In genomic region chr12:89756638-89757321, GRCh38 we compare ENCODE assay signal across 8 cellular contexts.
DNase-seq lines count a peak whose midpoint lies in the region; ATAC-seq lines count a peak whose summit lies in the region.

No MANE protein-coding gene starts in this region.

- peaks cover 32% of the 10 kb centered on the region for H3K4me1 Mint-ChIP-seq in T-helper 2 cell treated with Interferon-gamma antibody and Interleukin-4, amounts not matched to agents 5 μg/mL and 100 μg/mL, for 36 hours (ENCODE audit: low read depth)
- H3K4me1 Mint-ChIP-seq in stimulated activated naive B cell treated with anti-CD40 and anti-IgM and Interleukin-4, amounts not matched to agents 10 μg/mL and 1 μg/mL and 100 μg/mL, for 72 hours, result peaks cover 32 to 56% of the 10 kb centered on the region in 2 donors

- ATAC-seq in GM19468 (IDR thresholded peaks at IDR 0.05; ENCODE audit: extremely low read depth, unreplicated experiment), result peak; percentile 94
- peak; percentile 93 for ATAC-seq in HG03469 (IDR thresholded peaks at IDR 0.05; ENCODE audit: unreplicated experiment)
- ATAC-seq in stimulated activated naive B cell treated with anti-CD40 and anti-IgM and Interleukin-4, amounts not matched to agents 10 μg/mL and 1 μg/mL and 100 μg/mL, for 72 hours (replicated peaks), result peak; percentile 91 to 93

- H3K36me3 Mint-ChIP-seq in T-helper 2 cell treated with Interferon-gamma antibody and Interleukin-4, amounts not matched to agents 5 μg/mL and 100 μg/mL, for 36 hours (ENCODE audit: low read depth), result no peaks in the 10 kb centered on the region
- peaks cover 6 to 10% of the 10 kb centered on the region in 2 donors for H3K36me3 Mint-ChIP-seq in stimulated activated naive B cell treated with anti-CD40 and anti-IgM and Interleukin-4, amounts not matched to agents 10 μg/mL and 1 μg/mL and 100 μg/mL, for 72 hours

- DNase-seq in GM04503 (ENCODE audit: low read depth) (peak; percentile 99), germinal center (ENCODE audit: low spot score) (peak; percentile 66), DMS 273 (lab: John Stamatoyannopoulos, UW; ENCODE audit: unreplicated experiment) (no peak), NCI-H128 (lab: John Stamatoyannopoulos, UW; ENCODE audit: unreplicated experiment) (no peak)
- peak; percentile 51 for DNase-seq in T-helper 2 cell treated with Interferon-gamma antibody and Interleukin-4, amounts not matched to agents 5 μg/mL and 100 μg/mL, for 36 hours (ENCODE audit: low spot score)
- DNase-seq in stimulated activated naive B cell treated with anti-CD40 and anti-IgM and Interleukin-4, amounts not matched to agents 10 μg/mL and 1 μg/mL and 100 μg/mL, for 72 hours, result peak; percentile 41

- H3K4me3 Mint-ChIP-seq in T-helper 2 cell treated with Interferon-gamma antibody and Interleukin-4, amounts not matched to agents 5 μg/mL and 100 μg/mL, for 36 hours, result peak overlapping the region; percentile 6
- H3K4me3 Mint-ChIP-seq in stimulated activated naive B cell treated with anti-CD40 and anti-IgM and Interleukin-4, amounts not matched to agents 10 μg/mL and 1 μg/mL and 100 μg/mL, for 72 hours, result peak overlapping the region; percentile 29 to 51

- H3K9me3 Mint-ChIP-seq in T-helper 2 cell treated with Interferon-gamma antibody and Interleukin-4, amounts not matched to agents 5 μg/mL and 100 μg/mL, for 36 hours, result no peaks in the 10 kb centered on the region
- peaks cover 8 to 11% of the 10 kb centered on the region in 2 donors for H3K9me3 Mint-ChIP-seq in stimulated activated naive B cell treated with anti-CD40 and anti-IgM and Interleukin-4, amounts not matched to agents 10 μg/mL and 1 μg/mL and 100 μg/mL, for 72 hours

- peak overlapping the region; percentile 78 for H3K27ac Mint-ChIP-seq in T-helper 2 cell treated with Interferon-gamma antibody and Interleukin-4, amounts not matched to agents 5 μg/mL and 100 μg/mL, for 36 hours
- peak overlapping the region; percentile 87 for H3K27ac Mint-ChIP-seq in stimulated activated naive B cell treated with anti-CD40 and anti-IgM and Interleukin-4, amounts not matched to agents 10 μg/mL and 1 μg/mL and 100 μg/mL, for 72 hours

- H3K27me3 Mint-ChIP-seq in T-helper 2 cell treated with Interferon-gamma antibody and Interleukin-4, amounts not matched to agents 5 μg/mL and 100 μg/mL, for 36 hours (ENCODE audit: low read depth), result no peaks in the 10 kb centered on the region
- no peaks in the 10 kb centered on the region for H3K27me3 Mint-ChIP-seq in stimulated activated naive B cell treated with anti-CD40 and anti-IgM and Interleukin-4, amounts not matched to agents 10 μg/mL and 1 μg/mL and 100 μg/mL, for 72 hours

Comparison
In these comparisons a context has a peak if more than half of its experiments do, and no peak if none do; other contexts are left out.
1. DNase-seq: peak in GM04503 (single experiment), T-helper 2 cell treated with Interferon-gamma antibody and Interleukin-4, amounts not matched to agents 5 μg/mL and 100 μg/mL, for 36 hours (single experiment), germinal center (single experiment) and stimulated activated naive B cell treated with anti-CD40 and anti-IgM and Interleukin-4, amounts not matched to agents 10 μg/mL and 1 μg/mL and 100 μg/mL, for 72 hours (single experiment); none in DMS 273 (single experiment) and NCI-H128 (single experiment).
2. Peak in every context shown above with its lines, with median percentiles within 50 percentile points of each other: ATAC-seq.